8 cellular contexts compared by ENCODE assay signal in the genomic region with DNA sequence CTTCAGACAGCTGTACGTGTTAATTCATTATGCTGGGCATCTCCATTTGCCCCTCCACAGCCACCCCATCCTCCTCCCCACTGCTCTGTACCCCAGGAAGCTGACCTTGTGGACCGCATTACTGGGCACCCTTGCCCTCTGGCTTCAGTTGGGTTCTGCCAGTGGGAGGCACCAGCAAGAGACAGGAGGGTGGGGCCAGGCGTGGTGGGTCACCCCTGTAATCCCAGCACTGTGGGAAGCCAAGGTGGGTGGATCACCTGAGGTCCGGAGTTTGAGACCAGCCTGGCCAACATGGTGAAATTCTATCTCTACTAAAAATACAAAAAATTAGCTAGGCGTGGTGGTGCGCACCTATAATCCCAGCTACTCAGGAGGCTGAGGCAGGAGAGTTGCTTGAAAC.
DNase-seq lines count a peak whose midpoint lies in the region; ATAC-seq and TF ChIP-seq lines count a peak whose summit lies in the region.
"Not testable (repeated sequence)": the region's sequence is repeated elsewhere in the genome, so short reads cannot be mapped to it uniquely, and the experiment has no call there.

No MANE protein-coding gene starts in this region.

- H3K9me3 Mint-ChIP-seq in HFFc6, naive B cell: not testable (repeated sequence)
- peaks cover 15% of the 10 kb centered on the region for H3K9me3 Mint-ChIP-seq in activated T-helper 1 cell treated with anti-CD3 and anti-CD28 coated beads, Interleukin-12 subunit alpha, Interleukin-12 subunit beta, Interleukin-2, Interleukin-4 antibody, amounts not matched to agents 30 ng/mL and 10 ng/mL and 1 ng/mL, durations not matched to agents 14 hours and 24 hours and 36 hours

- 74 to 96% (median 90%) methylated on average over 5 to 6 of the region's 6 CpGs for WGBS in spleen, 5 donors

- not testable (repeated sequence) for ATAC-seq in naive B cell (ENCODE audit: low read depth in 2 of 2)

- not testable (repeated sequence) for H3K4me3 ChIP-seq in WERI-Rb-1 (ENCODE audit: low read depth, low read length); colonic mucosa; uterus
- peak overlapping the region in 1 of 8 donors; percentile 53 for H3K4me3 ChIP-seq in spleen

- H3K27me3 ChIP-seq in WERI-Rb-1 (ENCODE audit: insufficient read depth, low read depth, severe bottlenecking); colonic mucosa; spleen (replicated peaks in 1 of 7); uterus: not testable (repeated sequence)

- not testable (repeated sequence) for TF ChIP-seq CTCF in HFFc6 (IDR thresholded peaks at IDR 0.05); WERI-Rb-1 (IDR thresholded peaks at IDR 0.05; ENCODE audit: low read depth, low read length); colonic mucosa (IDR thresholded peaks at IDR 0.05); spleen (IDR thresholded peaks at IDR 0.05 in 8 of 11, conservative IDR thresholded peaks at IDR 0.05 in 3 of 11); uterus (IDR thresholded peaks at IDR 0.05)

- peak overlapping the region; percentile 96 for H3K27ac Mint-ChIP-seq in HFFc6
- peak overlapping the region; percentile 72 for H3K27ac Mint-ChIP-seq in activated T-helper 1 cell treated with anti-CD3 and anti-CD28 coated beads, Interleukin-12 subunit alpha, Interleukin-12 subunit beta, Interleukin-2, Interleukin-4 antibody, amounts not matched to agents 30 ng/mL and 10 ng/mL and 1 ng/mL, durations not matched to agents 14 hours and 24 hours and 36 hours
- peak overlapping the region in 5 of 6 donors; percentile 36 to 85 (median 62) for H3K27ac Mint-ChIP-seq in naive B cell

- not testable (repeated sequence) for H3K36me3 ChIP-seq in WERI-Rb-1, colonic mucosa, spleen, uterus

- H3K9ac ChIP-seq in colonic mucosa (ENCODE audit: low read depth in 2 of 2, low read length in 2 of 2) = not testable (repeated sequence)

- TF ChIP-seq POLR2A in spleen (IDR thresholded peaks at IDR 0.05); uterus (IDR thresholded peaks at IDR 0.05): not testable (repeated sequence)

- not testable (repeated sequence) for H3K36me3 Mint-ChIP-seq in HFFc6 (ENCODE audit: low read depth); activated T-helper 1 cell treated with anti-CD3 and anti-CD28 coated beads, Interleukin-12 subunit alpha, Interleukin-12 subunit beta, Interleukin-2, Interleukin-4 antibody, amounts not matched to agents 30 ng/mL and 10 ng/mL and 1 ng/mL, durations not matched to agents 14 hours and 24 hours and 36 hours (ENCODE audit: low read depth)
- H3K36me3 Mint-ChIP-seq in naive B cell = peaks cover 9 to 20% of the 10 kb centered on the region in 2 donors

- not testable (repeated sequence) for H3K27me3 Mint-ChIP-seq in HFFc6 (ENCODE audit: insufficient read depth); activated T-helper 1 cell treated with anti-CD3 and anti-CD28 coated beads, Interleukin-12 subunit alpha, Interleukin-12 subunit beta, Interleukin-2, Interleukin-4 antibody, amounts not matched to agents 30 ng/mL and 10 ng/mL and 1 ng/mL, durations not matched to agents 14 hours and 24 hours and 36 hours (ENCODE audit: insufficient read depth); naive B cell

- DNase-seq in HFFc6; WERI-Rb-1; activated T-helper 1 cell treated with anti-CD3 and anti-CD28 coated beads, Interleukin-12 subunit alpha, Interleukin-12 subunit beta, Interleukin-2, Interleukin-4 antibody, amounts not matched to agents 30 ng/mL and 10 ng/mL and 1 ng/mL, durations not matched to agents 14 hours and 24 hours and 36 hours (ENCODE audit: low spot score); colonic mucosa; naive B cell; spleen: not testable (repeated sequence)
- peak; percentile 41 for DNase-seq in cardiac septum (ENCODE audit: low spot score)
- DNase-seq in uterus = peak in 1 of 2 donors; percentile 27

- H3K4me3 Mint-ChIP-seq in HFFc6 = peak overlapping the region; percentile 83
- H3K4me3 Mint-ChIP-seq in activated T-helper 1 cell treated with anti-CD3 and anti-CD28 coated beads, Interleukin-12 subunit alpha, Interleukin-12 subunit beta, Interleukin-2, Interleukin-4 antibody, amounts not matched to agents 30 ng/mL and 10 ng/mL and 1 ng/mL, durations not matched to agents 14 hours and 24 hours and 36 hours = not testable (repeated sequence)
- peak overlapping the region in 3 of 8 donors; percentile 4 to 74 (median 68) for H3K4me3 Mint-ChIP-seq in naive B cell

- not testable (repeated sequence) for H3K9me3 ChIP-seq in WERI-Rb-1 (ENCODE audit: severe bottlenecking); colonic mucosa; spleen; uterus

- H3K27ac ChIP-seq in WERI-Rb-1 (peak overlapping the region; percentile 42), colonic mucosa (peak overlapping the region; percentile 33), spleen (peak overlapping the region in 7 of 8 donors; percentile 54 to 77 (median 65)), uterus (peak overlapping the region; percentile 88 to 94)

- intact Hi-C loops in activated T-helper 1 cell treated with anti-CD3 and anti-CD28 coated beads, Interleukin-12 subunit alpha, Interleukin-12 subunit beta, Interleukin-2, Interleukin-4 antibody, amounts not matched to agents 30 ng/mL and 10 ng/mL and 1 ng/mL, durations not matched to agents 14 hours and 24 hours and 36 hours (cut with micrococcal nuclease) = loop anchor here (1.0 to 5.0 kb wide), 8 partner anchors 32 to 378 kb away; no protein-coding TSS in a partner anchor
- intact Hi-C loops in colonic mucosa (cut with DNase I); spleen (cut with DNase I; ENCODE audit: low total_unique reads); uterus (cut with DNase I; ENCODE audit: low total_unique reads): not testable (repeated sequence)
- intact Hi-C loops in cardiac septum (cut with DNase I) = loop anchor here (5.0 kb wide), 1 partner anchor 116 kb away; no protein-coding TSS in a partner anchor

- not testable (repeated sequence) for H3K4me1 ChIP-seq in colonic mucosa
- H3K4me1 ChIP-seq in spleen (peaks cover 11 to 76% (median 37%) of the 10 kb centered on the region in 6 donors), uterus (peaks cover 18 to 30% of the 10 kb centered on the region in 2 donors)

- H3K4me1 Mint-ChIP-seq in HFFc6 (ENCODE audit: low read depth) (peaks cover 82% of the 10 kb centered on the region), naive B cell (peaks cover 50 to 70% (median 57%) of the 10 kb centered on the region in 3 donors)
- peaks cover 55% of the 10 kb centered on the region for H3K4me1 Mint-ChIP-seq in activated T-helper 1 cell treated with anti-CD3 and anti-CD28 coated beads, Interleukin-12 subunit alpha, Interleukin-12 subunit beta, Interleukin-2, Interleukin-4 antibody, amounts not matched to agents 30 ng/mL and 10 ng/mL and 1 ng/mL, durations not matched to agents 14 hours and 24 hours and 36 hours (ENCODE audit: low read depth)

Comparison
In these comparisons a context has a peak if more than half of its experiments do, and no peak if none do; other contexts are left out.
1. H3K27ac ChIP-seq: peak in every context shown above with its lines; median percentile 91 in uterus; 65 in spleen; 42 in WERI-Rb-1; 33 in colonic mucosa.